12 cellular contexts compared by ENCODE assay signal in the genomic region with DNA sequence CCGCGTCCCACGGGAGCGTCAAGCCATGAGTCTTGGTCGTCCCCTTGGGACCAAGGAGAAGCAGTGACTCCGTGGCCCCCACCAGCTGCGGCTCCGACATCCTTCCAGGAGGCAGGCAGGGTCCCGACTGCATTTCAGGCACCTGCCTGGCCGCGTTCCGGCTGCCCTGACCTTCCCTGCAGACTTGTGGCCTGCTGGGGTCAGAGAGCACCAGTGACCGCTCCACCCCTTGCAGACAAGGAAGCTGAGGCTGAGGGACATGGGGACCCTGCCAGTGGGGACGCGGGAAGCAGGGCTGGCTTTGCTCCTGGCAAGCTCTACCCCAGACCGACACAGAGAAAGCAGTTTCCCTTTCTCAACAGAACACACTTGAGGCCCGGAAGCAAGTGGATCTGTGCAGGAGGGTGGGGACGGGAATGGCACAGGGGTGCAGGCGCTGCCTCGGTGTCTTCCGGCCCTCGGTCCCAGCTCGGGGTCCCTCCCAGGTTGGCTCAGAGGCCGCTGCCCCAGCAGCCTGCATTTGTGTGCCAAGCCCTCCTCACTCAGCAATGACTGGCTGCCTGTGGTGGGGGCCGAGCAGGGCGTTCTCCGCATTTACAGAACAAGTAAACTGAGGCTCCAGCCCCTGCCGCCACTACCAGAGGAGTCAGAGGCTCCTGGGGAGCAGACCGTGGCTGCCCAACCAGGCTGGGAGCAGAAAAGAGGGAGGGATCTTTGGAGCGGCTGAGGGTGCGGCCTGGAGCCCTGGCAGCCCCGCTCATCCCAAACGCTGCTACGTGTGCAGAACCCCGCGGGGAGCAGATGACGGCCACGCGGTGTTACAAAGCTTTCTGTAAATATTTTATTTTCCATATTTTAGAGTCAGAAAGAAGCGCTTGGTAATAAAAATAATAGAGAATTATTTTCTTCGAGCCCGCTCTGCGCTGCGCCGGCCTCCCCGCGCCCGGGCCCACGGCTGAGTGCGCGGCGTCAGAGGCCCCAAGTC. TPM values are rescaled to one million over a fixed set of nuclear protein-coding genes. Genes with fewer than 3 reads are reported as not detected.
DNase-seq lines count a peak whose midpoint lies in the region; ATAC-seq and TF ChIP-seq lines count a peak whose summit lies in the region.
"Had no signal": no experiment of that assay in that cellular context is flagged by ENCODE, and none has a peak within 500 bp of the region (broad histone marks: within the 10 kb centered on the region; RNA-seq: fewer than 3 reads in every experiment).

No MANE protein-coding gene starts in this region.

- intact Hi-C loops in ovary (cut with DNase I) = loop anchor here (2.0 to 5.0 kb wide), 5 partner anchors 42 to 407 kb away; a partner anchor contains a TSS

- H3K4me3 ChIP-seq in WERI-Rb-1 (ENCODE audit: low read depth, low read length) = no peak overlapping the region
- no peak overlapping the region for H3K4me3 ChIP-seq in esophagus (ENCODE audit: low read depth in 1 of 2, low read length in 2 of 2)
- H3K4me3 ChIP-seq in ovary = no peak overlapping the region
- peak overlapping the region in 1 of 4 donors; percentile 42 for H3K4me3 ChIP-seq in upper lobe of left lung

- TF ChIP-seq CTCF in WERI-Rb-1 (IDR thresholded peaks at IDR 0.05; ENCODE audit: low read depth, low read length) = no peak
- TF ChIP-seq CTCF in ovary (IDR thresholded peaks at IDR 0.05) = no peak
- no peak for TF ChIP-seq CTCF in upper lobe of left lung (IDR thresholded peaks at IDR 0.05)

- no peak for TF ChIP-seq POLR2A in ovary (IDR thresholded peaks at IDR 0.05)
- TF ChIP-seq POLR2A in upper lobe of left lung (IDR thresholded peaks at IDR 0.05) = no peak

- peaks cover 17 to 24% of the 10 kb centered on the region in 2 donors for H3K4me1 ChIP-seq in esophagus (ENCODE audit: control insufficient read depth in 2 of 2, insufficient read depth in 2 of 2, low read length in 1 of 2)
- peaks cover 14% of the 10 kb centered on the region for H3K4me1 ChIP-seq in ovary (ENCODE audit: insufficient read depth)
- H3K4me1 ChIP-seq in upper lobe of left lung = peaks cover 49 to 69% (median 59%) of the 10 kb centered on the region in 4 donors

- no peaks in the 10 kb centered on the region for H3K9me3 ChIP-seq in WERI-Rb-1 (ENCODE audit: severe bottlenecking)
- H3K9me3 ChIP-seq in esophagus (ENCODE audit: control insufficient read depth in 2 of 2, insufficient read depth in 1 of 2, low read depth in 1 of 2, low read length in 1 of 2) = no peaks in the 10 kb centered on the region
- no peaks in the 10 kb centered on the region for H3K9me3 ChIP-seq in ovary
- no peaks in the 10 kb centered on the region for H3K9me3 ChIP-seq in upper lobe of left lung
- H3K9me3 ChIP-seq: neutrophil had no signal

- WGBS in esophagus, 2 donors = 77 to 81% methylated on average over 51 to 52 of the region's 52 CpGs
- WGBS in ovary, 3 donors = 87 to 91% (median 90%) methylated on average over 52 of the region's 52 CpGs
- 78 to 87% methylated on average over 23 to 45 of the region's 52 CpGs for WGBS in upper lobe of left lung, 2 donors

- H3K36me3 ChIP-seq in WERI-Rb-1 (peaks cover 46% of the 10 kb centered on the region), esophagus (ENCODE audit: control insufficient read depth in 2 of 2, insufficient read depth in 2 of 2, low read length in 1 of 2) (peaks cover 0 to 29% of the 10 kb centered on the region in 2 donors), ovary (no peaks in the 10 kb centered on the region), upper lobe of left lung (peaks cover 4 to 18% (median 10%) of the 10 kb centered on the region in 4 donors)
- H3K36me3 ChIP-seq: neutrophil had no signal

- ATAC-seq in upper lobe of left lung (ENCODE audit: low FRiP score in 2 of 2) = no peak
- ATAC-seq in stimulated activated naive CD8-positive, alpha-beta T cell treated with anti-CD3 and anti-CD28 coated beads, Interleukin-15, Interleukin-2, amounts not matched to agents 100 U/mL and 50 U/mL, for 24 hours = no peak

- TF ChIP-seq EP300 in ovary (IDR thresholded peaks at IDR 0.05) (no peak), upper lobe of left lung (IDR thresholded peaks at IDR 0.05) (no peak)

- no peaks in the 10 kb centered on the region for H3K27me3 ChIP-seq in WERI-Rb-1 (ENCODE audit: insufficient read depth, low read depth, severe bottlenecking)
- no peaks in the 10 kb centered on the region for H3K27me3 ChIP-seq in esophagus (ENCODE audit: control insufficient read depth in 1 of 2, insufficient read depth in 2 of 2, low read length in 2 of 2)
- H3K27me3 ChIP-seq in ovary = no peaks in the 10 kb centered on the region
- no peaks in the 10 kb centered on the region for H3K27me3 ChIP-seq in upper lobe of left lung
- H3K27me3 ChIP-seq: neutrophil had no signal

- DNase-seq in WERI-Rb-1 (no peak), ovary (peak in 1 of 5 donors; percentile 47), upper lobe of left lung (peak in 1 of 2 donors; percentile 78), foreskin melanocyte (no peak), HCEC 1CT (no peak)
- DNase-seq in stimulated activated naive CD8-positive, alpha-beta T cell treated with anti-CD3 and anti-CD28 coated beads, Interleukin-15, Interleukin-2, amounts not matched to agents 100 U/mL and 50 U/mL, for 24 hours = no peak
- DNase-seq: activated naive CD8-positive, alpha-beta T cell treated with anti-CD3 and anti-CD28 coated beads for 36 hours; CD8-positive, alpha-beta memory T cell; GDM1; SHP77 had no signal

- H3K27ac ChIP-seq in WERI-Rb-1 (peak overlapping the region; percentile 6; the same call in 1 of the 2 replicates), esophagus (ENCODE audit: low read depth in 2 of 2, low read length in 1 of 2) (peak overlapping the region; percentile 71 to 77), ovary (peak overlapping the region; percentile 14 to 71), upper lobe of left lung (peak overlapping the region; percentile 76 to 85 (median 76))
- H3K27ac ChIP-seq: neutrophil had no signal

RNA-seq across cellular contexts. Expression of a gene that starts 43.9 kb away (rescaled TPM):
- polyA plus RNA-seq in esophagus (10 to 100 TPM; 47.3 to 56.5 TPM), ovary (100 to 1,000 TPM in 1 of 2 donors, 10 to 100 TPM in 1; 44.9 to 183 TPM)
- total RNA-seq in ovary (100 to 1,000 TPM in 6 of 7 donors, 10 to 100 TPM in 1; 98.3 to 336 (median 143) TPM), upper lobe of left lung (100 to 1,000 TPM; 129 to 299 (median 180) TPM)

Comparison
In these comparisons a context has a peak if more than half of its experiments do, and no peak if none do; other contexts are left out.
1. H3K27ac ChIP-seq: peak in every context shown above with its lines; median percentile 76 in upper lobe of left lung; 74 in esophagus; 42 in ovary; 6 in WERI-Rb-1.